8 cellular contexts compared by ENCODE assay signal in the genomic region with DNA sequence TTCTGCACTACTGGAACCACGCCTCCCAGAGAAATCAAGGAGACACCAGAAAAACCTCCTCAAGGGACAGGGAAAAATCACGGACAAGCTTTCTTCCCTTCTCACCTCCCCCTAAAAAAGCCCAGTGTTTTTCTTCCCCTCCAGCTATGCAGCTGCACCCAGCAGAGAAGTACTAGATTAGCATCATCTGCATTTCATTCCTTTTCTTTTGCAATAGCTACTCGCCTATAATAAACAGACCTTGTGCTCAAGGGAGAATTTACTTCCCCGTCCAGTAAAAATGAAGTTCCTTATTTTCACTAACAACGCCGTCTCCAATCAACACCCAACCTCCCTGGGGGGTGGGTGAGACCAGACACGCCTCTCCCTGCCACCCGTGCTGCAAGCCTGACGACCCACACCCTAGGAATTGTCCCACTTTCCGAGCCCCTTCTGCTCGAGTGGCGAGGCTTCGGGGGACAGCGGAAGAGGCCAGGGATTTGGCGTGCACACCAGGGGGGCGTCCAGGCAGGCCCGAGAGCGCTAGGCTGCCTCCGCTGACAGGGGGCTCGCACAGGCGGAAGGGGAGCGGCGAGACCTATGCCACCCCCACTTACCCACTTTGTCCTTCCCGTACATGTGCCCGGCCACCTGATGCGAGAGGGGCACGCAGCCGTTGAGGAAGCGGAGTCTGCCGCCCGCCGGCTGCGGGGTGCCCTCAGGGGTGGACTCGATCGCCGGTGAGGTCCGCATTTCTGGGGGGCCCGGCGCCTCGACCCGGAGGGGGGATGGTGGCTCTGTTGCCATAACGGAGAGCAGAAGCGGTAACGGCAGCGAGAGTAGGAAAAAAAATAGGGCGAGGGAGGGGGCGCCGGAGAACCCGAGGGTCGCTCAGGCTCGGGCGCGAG. TPM values are rescaled to one million over a fixed set of nuclear protein-coding genes. Genes with fewer than 3 reads are reported as not detected.
DNase-seq lines count a peak whose midpoint lies in the region; ATAC-seq and TF ChIP-seq lines count a peak whose summit lies in the region.

No MANE protein-coding gene starts in this region.

- peak overlapping the region; percentile 85 for H4K8ac ChIP-seq in trophoblast cell (ENCODE audit: low read depth, low read length)

- H3K27me3 ChIP-seq in A673 (replicated peaks; ENCODE audit: insufficient read depth, low read depth, low read length, poor library complexity): no peaks in the 10 kb centered on the region
- H3K27me3 ChIP-seq in left ventricle myocardium inferior (ENCODE audit: low read depth): no peaks in the 10 kb centered on the region
- no peaks in the 10 kb centered on the region for H3K27me3 ChIP-seq in trophoblast cell (ENCODE audit: insufficient read depth, low read length)

- no CpG with 5 or more reads among the region's 53 CpGs for WGBS in trophoblast cell (ENCODE audit: extremely low coverage, insufficient coverage, insufficient read length)

- peak overlapping the region; percentile 72 for H4K91ac ChIP-seq in trophoblast cell (ENCODE audit: low read depth, low read length)

- H2AK5ac ChIP-seq in trophoblast cell (ENCODE audit: low read length): peak overlapping the region; percentile 91

- ATAC-seq in GM18517 (IDR thresholded peaks at IDR 0.05; ENCODE audit: unreplicated experiment) (peak; percentile 3), HG03354 (IDR thresholded peaks at IDR 0.05; ENCODE audit: poor library complexity, severe bottlenecking, unreplicated experiment) (peak; percentile 10), SK-N-SH treated with all-trans-retinoic acid at 6 μM for 48 hours (peak; percentile 3)

- H3K14ac ChIP-seq in trophoblast cell (ENCODE audit: low read length): peak overlapping the region; percentile 87

- H2AFZ ChIP-seq in trophoblast cell (ENCODE audit: insufficient read depth, low read length, poor library complexity): peak overlapping the region; percentile 91

- H2BK5ac ChIP-seq in trophoblast cell (ENCODE audit: low read depth, low read length, poor library complexity): peak overlapping the region; percentile 68

- peak overlapping the region; percentile 2 for H2BK12ac ChIP-seq in trophoblast cell (ENCODE audit: low read length)

- H3K23ac ChIP-seq in trophoblast cell (ENCODE audit: low read length): no peak overlapping the region

- H3K4me3 ChIP-seq in A673 (ENCODE audit: low read depth, low read length, poor library complexity, severe bottlenecking) (peak overlapping the region; percentile 69), left ventricle myocardium inferior (peak overlapping the region; percentile 87), trophoblast cell (ENCODE audit: low read depth, low read length) (peak overlapping the region; percentile 91)

- peaks cover 13% of the 10 kb centered on the region for H3K79me1 ChIP-seq in trophoblast cell (ENCODE audit: low read length)

- intact Hi-C loops in A673 (cut with micrococcal nuclease; ENCODE audit: unreplicated experiment) (no loop called here), left ventricle myocardium inferior (cut with micrococcal nuclease) (no loop called here)

- BruUV-seq in A673 (replicated peaks; lab: Mats Ljungman, UMichigan): no TSS peak

- peaks cover 18% of the 10 kb centered on the region for H3K4me1 ChIP-seq in A673 (ENCODE audit: insufficient read depth, low read length, poor library complexity, severe bottlenecking)
- peaks cover 61% of the 10 kb centered on the region for H3K4me1 ChIP-seq in left ventricle myocardium inferior
- H3K4me1 ChIP-seq in trophoblast cell (ENCODE audit: control insufficient read depth in 1 of 2, insufficient read depth in 2 of 2, low read length in 2 of 2): no peaks in the 10 kb centered on the region

- H3K9me3 ChIP-seq in A673 (ENCODE audit: low read depth, low read length, poor library complexity, severe bottlenecking): no peaks in the 10 kb centered on the region
- H3K9me3 ChIP-seq in left ventricle myocardium inferior (replicated peaks): no peaks in the 10 kb centered on the region
- H3K9me3 ChIP-seq in trophoblast cell (ENCODE audit: insufficient read depth, low read depth, low read length): no peaks in the 10 kb centered on the region

- peaks cover 14% of the 10 kb centered on the region for H3K79me2 ChIP-seq in trophoblast cell (ENCODE audit: control insufficient read depth, insufficient read depth, low read length, poor library complexity)

- TF ChIP-seq CTCF in A673 (conservative IDR thresholded peaks at IDR 0.05; ENCODE audit: low read depth, low read length) (no peak), left ventricle myocardium inferior (IDR thresholded peaks at IDR 0.05; ENCODE audit: borderline replicate concordance) (no peak)

- H3K4me2 ChIP-seq in trophoblast cell (ENCODE audit: low read length): peak overlapping the region; percentile 74

- H3K36me3 ChIP-seq in A673 (ENCODE audit: insufficient read depth, low read length, poor library complexity, severe bottlenecking) (no peaks in the 10 kb centered on the region), left ventricle myocardium inferior (no peaks in the 10 kb centered on the region), trophoblast cell (ENCODE audit: control insufficient read depth in 1 of 2, insufficient read depth in 2 of 2, low read length in 2 of 2) (no peaks in the 10 kb centered on the region)

- peak overlapping the region; percentile 71 for H4K12ac ChIP-seq in trophoblast cell (ENCODE audit: low read depth, low read length)

- POLR2A ChIA-PET in A673 (lab: Charles Lee; ENCODE audit: low non-redundant PET): no interaction called here

- CTCF ChIA-PET in A673 (lab: Charles Lee): no interaction called here

- H3K9ac ChIP-seq in trophoblast cell (ENCODE audit: low read length): peak overlapping the region; percentile 75

- DNase-seq in A673 (ENCODE audit: low spot score) (peak; percentile 74), anterior cingulate cortex (lab: John Stamatoyannopoulos, UW) (peak in 47 of 58 donors; percentile 7 to 68 (median 42)), left ventricle myocardium inferior (peak; percentile 49), trophoblast cell (peak; percentile 85 to 96), NCI-H1436 treated with DMSO at 0.1 percent for 48 hours (lab: John Stamatoyannopoulos, UW) (no peak)

- peak overlapping the region; percentile 81 for H3K27ac ChIP-seq in A673 (ENCODE audit: low read depth, low read length, poor library complexity, severe bottlenecking)
- H3K27ac ChIP-seq in left ventricle myocardium inferior (replicated peaks): peak overlapping the region; percentile 93
- H3K27ac ChIP-seq in trophoblast cell (ENCODE audit: low read depth, low read length): peak overlapping the region; percentile 61

- H3K18ac ChIP-seq in trophoblast cell (ENCODE audit: low read length): peak overlapping the region; percentile 19

- peak overlapping the region; percentile 85 for H3K4ac ChIP-seq in trophoblast cell (ENCODE audit: low read depth, low read length)

- H2BK120ac ChIP-seq in trophoblast cell (ENCODE audit: insufficient read depth, low read length, poor library complexity): peak overlapping the region; percentile 71

TF ChIP-seq in SK-N-SH treated with all-trans-retinoic acid at 6 μM for 48 hours, 23 proteins besides CTCF, POLR2A, EP300 and RAD21:
- TF ChIP-seq TSHZ2 (CRISPR knock-in tag; IDR thresholded peaks at IDR 0.05) (0 out of 2 replicates have a peak, but pooled peaks have one; percentile 12), TOX (CRISPR knock-in tag; IDR thresholded peaks at IDR 0.05; ENCODE audit: borderline replicate concordance) (no peak), ZNF70 (CRISPR knock-in tag; IDR thresholded peaks at IDR 0.05) (0 out of 2 replicates have a peak, but pooled peaks have one; percentile 2), PATZ1 (CRISPR knock-in tag; IDR thresholded peaks at IDR 0.05; ENCODE audit: borderline replicate concordance) (0 out of 2 replicates have a peak, but pooled peaks have one; percentile 25)

RNA-seq across cellular contexts. Expression of gene IPMK, which starts 0.6 kb away (rescaled TPM):
- total RNA-seq in A673 (2021): 8.2 and 8.3 TPM in 2 replicates
- total RNA-seq in left ventricle myocardium inferior: 2.3 TPM
- polyA plus RNA-seq in trophoblast cell (2013): 4.9 and 5.0 TPM in 2 replicates

RNA-seq across cellular contexts. Expression of gene CISD1, which starts 1.9 kb away (rescaled TPM):
- total RNA-seq in A673 (2021): 55.0 and 64.5 TPM in 2 replicates
- 173 TPM for total RNA-seq in left ventricle myocardium inferior
- polyA plus RNA-seq in trophoblast cell (2013): 25.8 and 28.0 TPM in 2 replicates
